ENCODE assay signal across 9 cellular contexts in genomic region chr4:121900132-121900983, GRCh38. TPM values are rescaled to one million over a fixed set of nuclear protein-coding genes. Genes with fewer than 3 reads are reported as not detected.
DNase-seq lines count a peak whose midpoint lies in the region; ATAC-seq and FAIRE-seq lines count a peak whose summit lies in the region.
"Had no signal": no experiment of that assay in that cellular context is flagged by ENCODE, and none has a peak within 500 bp of the region (broad histone marks: within the 10 kb centered on the region; RNA-seq: fewer than 3 reads in every experiment).

No MANE protein-coding gene starts in this region.

- peaks cover 30% of the 10 kb centered on the region for H3K27me3 Mint-ChIP-seq in CD4-positive, CD25-positive, alpha-beta regulatory T cell

- H3K4me1 ChIP-seq in CD4-positive, CD25-positive, alpha-beta regulatory T cell (ENCODE audit: control insufficient read depth, insufficient read depth, low read length, poor library complexity, severe bottlenecking) = no peaks in the 10 kb centered on the region

- no peak overlapping the region for H3K4me3 ChIP-seq in CD4-positive, CD25-positive, alpha-beta regulatory T cell (ENCODE audit: low read depth, low read length)

- H3K9me3 ChIP-seq in CD4-positive, CD25-positive, alpha-beta regulatory T cell (ENCODE audit: control insufficient read depth in 2 of 2, low read length in 2 of 2) = no peaks in the 10 kb centered on the region

- peak; percentile 4 to 62 (median 43) for DNase-seq in CD4-positive, CD25-positive, alpha-beta regulatory T cell
- DNase-seq in NCI-H526 treated with DMSO at 0.1 percent for 48 hours (lab: John Stamatoyannopoulos, UW) (peak; percentile 3), midbrain (lab: John Stamatoyannopoulos, UW) (peak; percentile 29), substantia nigra (lab: John Stamatoyannopoulos, UW) (peak in 25 of 49 donors; percentile 0 to 48 (median 13))
- peak; percentile 24 to 48 for DNase-seq in activated CD4-positive, alpha-beta T cell treated with anti-CD3 and anti-CD28 coated beads, Interleukin-2, amount 50 U/mL, for 4 hours

- H3K27ac Mint-ChIP-seq in CD4-positive, CD25-positive, alpha-beta regulatory T cell = no peak overlapping the region
- H3K27ac Mint-ChIP-seq: T-helper 1 cell treated with Interleukin-12 subunit alpha and Interleukin-12 subunit beta and Interleukin-4 antibody, amounts not matched to agents 30 μg/mL and 1 μg/mL, for 36 hours had no signal

- H3K4me1 Mint-ChIP-seq in CD4-positive, CD25-positive, alpha-beta regulatory T cell = peaks cover 0 to 9% (median 3%) of the 10 kb centered on the region in 4 donors

- FAIRE-seq in endometrium (lab: Jason Lieb, UNC) = peak; percentile 82

- no peak overlapping the region for H3K27ac ChIP-seq in CD4-positive, CD25-positive, alpha-beta regulatory T cell (ENCODE audit: insufficient read depth, low read length, poor library complexity, severe bottlenecking)
- no peak overlapping the region for H3K27ac ChIP-seq in substantia nigra (ENCODE audit: low read depth, low read length, poor library complexity, severe bottlenecking)

- peaks cover 14% of the 10 kb centered on the region for H3K27me3 ChIP-seq in CD4-positive, CD25-positive, alpha-beta regulatory T cell (ENCODE audit: control insufficient read depth, insufficient read depth, low read length)

- no peak overlapping the region for H3K4me3 Mint-ChIP-seq in CD4-positive, CD25-positive, alpha-beta regulatory T cell
- H3K4me3 Mint-ChIP-seq: T-helper 1 cell treated with Interleukin-12 subunit alpha and Interleukin-12 subunit beta and Interleukin-4 antibody, amounts not matched to agents 30 μg/mL and 1 μg/mL, for 36 hours had no signal

- H3K36me3 Mint-ChIP-seq in CD4-positive, CD25-positive, alpha-beta regulatory T cell = no peaks in the 10 kb centered on the region

- ATAC-seq in CD4-positive, CD25-positive, alpha-beta regulatory T cell (ENCODE audit: low read depth in 2 of 2) = peak; percentile 60 to 71
- ATAC-seq in GM19025 (IDR thresholded peaks at IDR 0.05; ENCODE audit: low read depth, unreplicated experiment) = peak; percentile 75
- peak; percentile 77 for ATAC-seq in HG03135 (IDR thresholded peaks at IDR 0.05; ENCODE audit: unreplicated experiment)

- H3K9me3 Mint-ChIP-seq in CD4-positive, CD25-positive, alpha-beta regulatory T cell = no peaks in the 10 kb centered on the region
- H3K9me3 Mint-ChIP-seq: T-helper 1 cell treated with Interleukin-12 subunit alpha and Interleukin-12 subunit beta and Interleukin-4 antibody, amounts not matched to agents 30 μg/mL and 1 μg/mL, for 36 hours had no signal

- H3K36me3 ChIP-seq in CD4-positive, CD25-positive, alpha-beta regulatory T cell (ENCODE audit: control insufficient read depth, insufficient read depth, low read length) = no peaks in the 10 kb centered on the region

RNA-seq across cellular contexts. Expression of gene BBS7, which starts 30.1 kb away (rescaled TPM):
- total RNA-seq in CD4-positive, CD25-positive, alpha-beta regulatory T cell = 5.1 TPM
- polyA plus RNA-seq in CD4-positive, CD25-positive, alpha-beta regulatory T cell = 1 to 10 TPM; 5.7 to 9.0 (median 6.4) TPM

RNA-seq across cellular contexts. Expression of gene TRPC3, which starts 51.5 kb away (rescaled TPM):
- 0.52 TPM for total RNA-seq in CD4-positive, CD25-positive, alpha-beta regulatory T cell
- polyA plus RNA-seq in CD4-positive, CD25-positive, alpha-beta regulatory T cell = not detected
